ENCODE assay signal across 8 cellular contexts in the genomic region with DNA sequence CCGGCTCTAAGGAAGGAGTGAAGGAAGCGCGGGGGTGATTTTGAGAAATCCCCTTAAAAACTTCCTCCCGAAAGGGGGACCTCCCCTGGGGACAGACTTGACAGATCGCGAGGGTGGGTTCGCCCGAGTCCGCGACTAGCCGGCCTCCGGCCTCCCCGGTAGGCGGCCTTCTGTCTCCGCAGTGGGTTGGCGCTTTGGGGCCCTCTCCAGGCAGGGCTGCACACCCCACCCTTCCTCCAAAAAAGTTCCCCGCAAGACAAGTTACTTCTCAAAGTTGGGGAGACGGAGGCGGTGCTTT. TPM values are rescaled to one million over a fixed set of nuclear protein-coding genes. Genes with fewer than 3 reads are reported as not detected.
DNase-seq lines count a peak whose midpoint lies in the region; ATAC-seq and TF ChIP-seq lines count a peak whose summit lies in the region.

No MANE protein-coding gene starts in this region.

- peak overlapping the region; percentile 53 for H3K27ac ChIP-seq in effector memory CD4-positive, alpha-beta T cell (ENCODE audit: insufficient read depth, low read length, poor library complexity, severe bottlenecking)
- H3K27ac ChIP-seq in muscle layer of duodenum (ENCODE audit: low read length) = peak overlapping the region; percentile 31
- peak overlapping the region in 2 of 3 donors; percentile 3 to 59 for H3K27ac ChIP-seq in thyroid gland

- intact Hi-C loops in activated B cell treated with CpG ODN at 0.5 μM for 24 hours (cut with micrococcal nuclease) (loop anchor here (1.0 to 10.0 kb wide), 5 partner anchors 79 to 221 kb away; a partner anchor contains a TSS), thyroid gland (cut with DNase I) (loop anchor here (10.0 kb wide), 1 partner anchor 149 kb away; no protein-coding TSS in a partner anchor)

- in situ Hi-C loops in GM13976 (cut with MboI; ENCODE audit: low sequenced_read_pairs, unreplicated experiment) = no loop called here

- peaks cover 20% of the 10 kb centered on the region for H3K4me1 ChIP-seq in effector memory CD4-positive, alpha-beta T cell (ENCODE audit: control insufficient read depth, insufficient read depth, low read length, poor library complexity, severe bottlenecking)
- H3K4me1 ChIP-seq in muscle layer of duodenum (ENCODE audit: control insufficient read depth in 1 of 2, insufficient read depth in 2 of 2, low read length in 2 of 2) = peaks cover 14 to 25% of the 10 kb centered on the region in 2 donors
- H3K4me1 ChIP-seq in thyroid gland = peaks cover 48 to 79% of the 10 kb centered on the region in 2 donors

- DNase-seq in GM13976 (ENCODE audit: low spot score) (peak; percentile 67), activated B cell treated with CpG ODN at 0.5 μM for 24 hours (no peak), thyroid gland (peak in 1 of 2 donors; percentile 25), hippocampal formation (lab: John Stamatoyannopoulos, UW) (no peak)
- DNase-seq in effector memory CD4-positive, alpha-beta T cell = peak in 2 of 3 donors; percentile 11 to 30

- WGBS in thyroid gland, 2 donors = 19 to 42% methylated on average over 5 to 18 of the region's 19 CpGs

- peak overlapping the region; percentile 46 for H3K27ac Mint-ChIP-seq in activated B cell treated with CpG ODN at 0.5 μM for 24 hours

- H3K27me3 Mint-ChIP-seq in activated B cell treated with CpG ODN at 0.5 μM for 24 hours = peaks cover 2% of the 10 kb centered on the region

- peak overlapping the region; percentile 81 for H3K4me3 Mint-ChIP-seq in activated B cell treated with CpG ODN at 0.5 μM for 24 hours

- POLR2A ChIA-PET in activated B cell treated with CpG ODN at 0.5 μM for 24 hours (lab: Charles Lee) = no interaction called here

- no peaks in the 10 kb centered on the region for H3K27me3 ChIP-seq in effector memory CD4-positive, alpha-beta T cell (replicated peaks; ENCODE audit: control insufficient read depth, insufficient read depth, low read length, poor library complexity, severe bottlenecking)
- H3K27me3 ChIP-seq in muscle layer of duodenum (ENCODE audit: low read depth, low read length) (peaks cover 18% of the 10 kb centered on the region), thyroid gland (no peaks in the 10 kb centered on the region)

- CTCF ChIA-PET in activated B cell treated with CpG ODN at 0.5 μM for 24 hours (lab: Charles Lee) = no interaction called here

- peak overlapping the region; percentile 76 for H3K4me3 ChIP-seq in effector memory CD4-positive, alpha-beta T cell (ENCODE audit: insufficient read depth, low read depth, low read length, poor library complexity, severe bottlenecking)
- H3K4me3 ChIP-seq in muscle layer of duodenum (ENCODE audit: low read depth in 1 of 2, low read length in 2 of 2) = peak overlapping the region; percentile 61 to 74
- H3K4me3 ChIP-seq in thyroid gland (replicated peaks in 1 of 3) = peak overlapping the region in 2 of 3 donors; percentile 43 to 45

- no peak for TF ChIP-seq CTCF in GM13976 (IDR thresholded peaks at IDR 0.05; ENCODE audit: borderline replicate concordance, control extremely low read depth, extremely low read depth, insufficient read depth, missing control alignments)
- TF ChIP-seq CTCF in activated B cell treated with CpG ODN at 0.5 μM for 24 hours (IDR thresholded peaks at IDR 0.05) = no peak
- no peak for TF ChIP-seq CTCF in thyroid gland (IDR thresholded peaks at IDR 0.05)

- no peaks in the 10 kb centered on the region for H3K9me3 ChIP-seq in effector memory CD4-positive, alpha-beta T cell (ENCODE audit: control insufficient read depth, low read length)
- H3K9me3 ChIP-seq in muscle layer of duodenum (ENCODE audit: control insufficient read depth in 1 of 2, low read length in 2 of 2) (no peaks in the 10 kb centered on the region), thyroid gland (no peaks in the 10 kb centered on the region)

- H3K9me3 Mint-ChIP-seq in activated B cell treated with CpG ODN at 0.5 μM for 24 hours = no peaks in the 10 kb centered on the region

- H3K36me3 Mint-ChIP-seq in activated B cell treated with CpG ODN at 0.5 μM for 24 hours (ENCODE audit: low read depth) = no peaks in the 10 kb centered on the region

- H3K4me1 Mint-ChIP-seq in activated B cell treated with CpG ODN at 0.5 μM for 24 hours = peaks cover 55% of the 10 kb centered on the region

- no peaks in the 10 kb centered on the region for H3K36me3 ChIP-seq in effector memory CD4-positive, alpha-beta T cell (ENCODE audit: control insufficient read depth, insufficient read depth, low read length)
- H3K36me3 ChIP-seq in muscle layer of duodenum (ENCODE audit: control insufficient read depth in 1 of 2, insufficient read depth in 2 of 2, low read length in 2 of 2) (no peaks in the 10 kb centered on the region), thyroid gland (no peaks in the 10 kb centered on the region)

- peak; percentile 68 for ATAC-seq in activated B cell treated with CpG ODN at 0.5 μM for 24 hours (ENCODE audit: low read depth)
- ATAC-seq in GM18498 (IDR thresholded peaks at IDR 0.05; ENCODE audit: unreplicated experiment) = no peak
- no peak for ATAC-seq in GM21737 (IDR thresholded peaks at IDR 0.05; ENCODE audit: unreplicated experiment)

- TF ChIP-seq POLR2A in thyroid gland (IDR thresholded peaks at IDR 0.05) = no peak

RNA-seq across cellular contexts. Expression of a gene that starts 24.8 kb away (rescaled TPM):
- total RNA-seq in activated B cell treated with CpG ODN at 0.5 μM for 24 hours (13.2 and 14.2 TPM in 2 replicates), thyroid gland (100 to 1,000 TPM; 271 to 316 (median 289) TPM)

Comparison
In these comparisons a context has a peak if more than half of its experiments do, and no peak if none do; other contexts are left out.
1. DNase-seq: peak in GM13976 (single experiment) and effector memory CD4-positive, alpha-beta T cell (2 of 3); none in activated B cell treated with CpG ODN at 0.5 μM for 24 hours (single experiment) and hippocampal formation (0 of 2).
2. RNA of a gene that starts 24.8 kb away (total RNA-seq): 271 to 316 TPM in thyroid gland; 13.2 to 14.2 TPM in activated B cell treated with CpG ODN at 0.5 μM for 24 hours; every median in the first group is over 10 times any median in the second.
3. Peak in every context shown above with its lines, with median percentiles within 50 percentile points of each other: H3K27ac ChIP-seq and H3K4me3 ChIP-seq.